6 cellular contexts compared by ENCODE assay signal in the genomic region with DNA sequence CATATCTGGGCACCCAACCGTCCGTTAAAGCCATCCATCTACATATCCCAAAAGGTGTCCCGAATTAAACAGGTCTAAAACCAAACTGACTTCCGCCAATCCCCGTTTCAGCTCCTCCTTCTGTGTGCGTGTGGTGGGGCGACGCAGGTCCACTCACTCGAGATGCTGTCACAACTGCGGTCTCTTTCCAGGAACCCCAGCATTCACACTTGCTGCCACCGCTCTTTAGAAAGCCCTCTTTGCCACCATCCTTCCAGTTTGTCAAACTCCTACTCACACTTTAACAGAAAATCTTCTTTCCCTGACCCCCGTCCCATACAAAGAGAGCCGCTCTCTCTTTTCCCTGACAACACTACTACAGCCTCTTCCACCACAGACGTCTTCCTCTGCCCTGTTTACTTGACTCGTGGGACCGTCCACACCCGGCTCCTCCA. TPM values are rescaled to one million over a fixed set of nuclear protein-coding genes. Genes with fewer than 3 reads are reported as not detected.
DNase-seq lines count a peak whose midpoint lies in the region; ATAC-seq and TF ChIP-seq lines count a peak whose summit lies in the region.

No MANE protein-coding gene starts in this region.

- peak overlapping the region; percentile 76 for H3K4me3 ChIP-seq in astrocyte of the cerebellum (ENCODE audit: low read depth, low read length)

- TF ChIP-seq CTCF in astrocyte of the cerebellum (IDR thresholded peaks at IDR 0.05; ENCODE audit: low read depth, low read length, missing control alignments): no peak

- ATAC-seq in naive thymus-derived CD8-positive, alpha-beta T cell: peak; percentile 15 to 27

- H3K4me3 Mint-ChIP-seq in naive thymus-derived CD8-positive, alpha-beta T cell: peak overlapping the region; percentile 96 to 100 (median 99)

- peaks cover 14 to 36% (median 23%) of the 10 kb centered on the region in 4 donors for H3K4me1 Mint-ChIP-seq in naive thymus-derived CD8-positive, alpha-beta T cell

- peaks cover 0 to 15% (median 0%) of the 10 kb centered on the region in 5 donors for H3K27me3 Mint-ChIP-seq in naive thymus-derived CD8-positive, alpha-beta T cell

- in situ Hi-C loops in astrocyte of the cerebellum (cut with HindIII; ENCODE audit: low sequenced_read_pairs): no loop called here

- peak; percentile 4 for DNase-seq in activated CD8-positive, alpha-beta memory T cell treated with anti-CD3 and anti-CD28 coated beads, Interleukin-2, amount 50 U/mL, for 24 hours (ENCODE audit: extremely low read depth)
- no peak for DNase-seq in activated CD8-positive, alpha-beta memory T cell treated with anti-CD3 and anti-CD28 coated beads, Interleukin-2, amount 50 U/mL, for 4 hours
- no peak for DNase-seq in astrocyte of the cerebellum (ENCODE audit: low read depth)
- peak in 4 of 10 donors; percentile 26 to 49 (median 36) for DNase-seq in naive thymus-derived CD8-positive, alpha-beta T cell
- no peak for DNase-seq in GDM1 (lab: John Stamatoyannopoulos, UW)
- no peak for DNase-seq in A172 (ENCODE audit: low spot score)

- POLR2A ChIA-PET in naive thymus-derived CD8-positive, alpha-beta T cell (lab: Charles Lee): interaction anchor here (0.9 to 2.0 kb wide), 14 partner anchors 10 to 973 kb away, joined by 3 to 18 read pairs (median 4); a partner anchor contains a TSS

- H3K27ac Mint-ChIP-seq in naive thymus-derived CD8-positive, alpha-beta T cell: peak overlapping the region; percentile 92 to 99 (median 98)

- H3K36me3 Mint-ChIP-seq in naive thymus-derived CD8-positive, alpha-beta T cell: peaks cover 0 to 35% (median 3%) of the 10 kb centered on the region in 3 donors

- H3K9me3 Mint-ChIP-seq in naive thymus-derived CD8-positive, alpha-beta T cell: peaks cover 0 to 2% (median 0%) of the 10 kb centered on the region in 9 donors

RNA-seq across cellular contexts. Expression of a gene that starts 0.5 kb away (rescaled TPM):
- 10 to 100 TPM; 20.1 to 20.7 TPM for total RNA-seq in naive thymus-derived CD8-positive, alpha-beta T cell
- polyA plus RNA-seq in naive thymus-derived CD8-positive, alpha-beta T cell: 10 to 100 TPM in 1 of 3 donors, 1 to 10 TPM in 2; 4.5 to 11.2 (median 6.9) TPM
- 12.0 and 12.8 TPM in 2 replicates for total RNA-seq in A172 (2014; rRNA removed; shearing (Covaris generic))

RNA-seq across cellular contexts. Expression of a gene that starts 6.1 kb away (rescaled TPM):
- not detected for total RNA-seq in naive thymus-derived CD8-positive, alpha-beta T cell
- polyA plus RNA-seq in naive thymus-derived CD8-positive, alpha-beta T cell: not detected
- not detected in 2 replicates for total RNA-seq in A172 (2014; rRNA removed; shearing (Covaris generic))

RNA-seq across cellular contexts. Expression of a gene that starts 12.9 kb away (rescaled TPM):
- total RNA-seq in naive thymus-derived CD8-positive, alpha-beta T cell: not detected
- polyA plus RNA-seq in naive thymus-derived CD8-positive, alpha-beta T cell: not detected
- not detected in 2 replicates for total RNA-seq in A172 (2014; rRNA removed; shearing (Covaris generic))

RNA-seq across cellular contexts. Expression of a gene that starts 21.8 kb away (rescaled TPM):
- 10 to 100 TPM; 63.3 to 66.6 TPM for total RNA-seq in naive thymus-derived CD8-positive, alpha-beta T cell
- 10 to 100 TPM; 29.5 to 61.8 (median 37.8) TPM for polyA plus RNA-seq in naive thymus-derived CD8-positive, alpha-beta T cell
- total RNA-seq in A172 (2014; rRNA removed; shearing (Covaris generic)): 15.6 and 22.8 TPM in 2 replicates

RNA-seq across cellular contexts. Expression of a gene that starts 34.6 kb away (rescaled TPM):
- 10 to 100 TPM; 32.1 to 36.3 TPM for total RNA-seq in naive thymus-derived CD8-positive, alpha-beta T cell
- polyA plus RNA-seq in naive thymus-derived CD8-positive, alpha-beta T cell: 10 to 100 TPM; 34.7 to 57.5 (median 41.7) TPM
- total RNA-seq in A172 (2014; rRNA removed; shearing (Covaris generic)): 62.6 and 83.8 TPM in 2 replicates
